1 cellular context compared by ENCODE assay signal in genomic region chr7:47677664-47678063, GRCh38.
TF ChIP-seq lines count a peak whose summit lies in the region.

No MANE protein-coding gene starts in this region.

TF ChIP-seq in GM23338, 12 proteins besides CTCF, POLR2A, EP300 and RAD21 (continued from another document):
- TF ChIP-seq ZNF462 (CRISPR knock-in tag; IDR thresholded peaks at IDR 0.05) (no peak), ZNF114 (CRISPR knock-in tag; IDR thresholded peaks at IDR 0.05) (no peak), JUNB (IDR thresholded peaks at IDR 0.05; ENCODE audit: unreplicated experiment) (no peak)
